ENCODE assay signal across 15 cellular contexts in the genomic region with DNA sequence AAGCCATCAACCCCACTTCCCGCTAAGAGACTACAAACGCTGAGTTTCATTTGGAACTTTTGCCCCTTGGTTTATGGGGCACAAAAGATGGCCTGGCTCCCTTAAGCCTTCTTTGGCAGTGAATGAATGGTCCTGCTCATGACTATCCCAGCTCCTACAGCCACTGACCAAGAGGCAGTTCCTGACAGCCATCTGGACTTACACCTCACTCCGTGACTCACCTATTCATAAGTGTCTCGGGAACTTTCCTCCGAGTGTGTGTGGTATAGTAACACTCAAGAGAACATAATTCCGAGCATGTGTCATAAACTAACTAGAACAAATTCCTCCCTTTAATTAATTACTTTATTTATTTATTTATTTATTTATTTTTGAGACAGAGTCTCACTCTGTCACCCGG. TPM values are rescaled to one million over a fixed set of nuclear protein-coding genes. Genes with fewer than 3 reads are reported as not detected.
DNase-seq lines count a peak whose midpoint lies in the region; ATAC-seq and TF ChIP-seq lines count a peak whose summit lies in the region.
"Had no signal": no experiment of that assay in that cellular context is flagged by ENCODE, and none has a peak within 500 bp of the region (broad histone marks: within the 10 kb centered on the region; RNA-seq: fewer than 3 reads in every experiment).

No MANE protein-coding gene starts in this region.

- no peak overlapping the region for H3K56ac ChIP-seq in mesendoderm (ENCODE audit: low read length)

- no peaks in the 10 kb centered on the region for H3K79me1 ChIP-seq in mesendoderm (ENCODE audit: low read length)

- no peak overlapping the region for H4K8ac ChIP-seq in mesendoderm (ENCODE audit: low read depth, low read length)

- H2BK120ac ChIP-seq in mesendoderm (ENCODE audit: low read depth, low read length), result no peak overlapping the region

- H3K4me1 ChIP-seq in mesendoderm (ENCODE audit: control insufficient read depth, low read depth, low read length), result no peaks in the 10 kb centered on the region
- H3K4me1 ChIP-seq: neural progenitor cell, right lobe of liver had no signal

- no peak overlapping the region for H3K18ac ChIP-seq in mesendoderm (ENCODE audit: low read length)

- ATAC-seq in GM21390 (IDR thresholded peaks at IDR 0.05; ENCODE audit: unreplicated experiment), result no peak
- ATAC-seq: right lobe of liver had no signal

- TF ChIP-seq CTCF in fibroblast of the aortic adventitia (IDR thresholded peaks at IDR 0.05; ENCODE audit: insufficient read depth, low read length), result no peak

- peak; percentile 8 for DNase-seq in HK-2 (ENCODE audit: unreplicated experiment)
- peak; percentile 86 for DNase-seq in T1000 (lab: John Stamatoyannopoulos, UW)
- DNase-seq in fibroblast of the aortic adventitia (ENCODE audit: low read depth), result peak; percentile 62
- DNase-seq in skeletal muscle cell (ENCODE audit: low read depth), result peak; percentile 13
- no peak for DNase-seq in activated CD4-positive, alpha-beta T cell treated with anti-CD3 and anti-CD28 coated beads for 1 hour
- DNase-seq in mesendoderm, result no peak
- DNase-seq: activated CD4-positive, CD25-positive, alpha-beta regulatory T cell treated with anti-CD3 and anti-CD28 coated beads, Interleukin-2, amount 50 U/mL, for 72 hours; activated naive CD4-positive, alpha-beta T cell treated with anti-CD3 and anti-CD28 coated beads, Interleukin-2, amount 50 U/mL, for 16 hours; DMS79; NCI-H2029; NCI-H510A treated with DMSO at 0.1 percent for 48 hours; right lobe of liver had no signal

- no peak overlapping the region for H4K5ac ChIP-seq in mesendoderm (ENCODE audit: low read length)

- H3K4ac ChIP-seq in mesendoderm (ENCODE audit: low read depth, low read length), result no peak overlapping the region

- H3K4me2 ChIP-seq in mesendoderm (ENCODE audit: low read length), result no peak overlapping the region
- H3K4me2 ChIP-seq: neural progenitor cell had no signal

- WGBS in mesendoderm (ENCODE audit: extremely low coverage, insufficient coverage, low lambda C conversion rate), result no CpG with 5 or more reads among the region's 7 CpGs

- H2AK5ac ChIP-seq in mesendoderm (ENCODE audit: low read length), result no peak overlapping the region

- H2BK5ac ChIP-seq in mesendoderm (ENCODE audit: low read length), result no peak overlapping the region

- H3K79me2 ChIP-seq in mesendoderm (ENCODE audit: control insufficient read depth, insufficient read depth, low read length), result no peaks in the 10 kb centered on the region

- H3K4me3 ChIP-seq in fibroblast of the aortic adventitia (ENCODE audit: low read depth, low read length) (no peak overlapping the region), skeletal muscle cell (ENCODE audit: low read depth, low read length) (no peak overlapping the region), mesendoderm (ENCODE audit: low read length) (no peak overlapping the region)
- H3K4me3 ChIP-seq: neural progenitor cell, right lobe of liver had no signal

- H3K27me3 ChIP-seq in mesendoderm (ENCODE audit: insufficient read depth, low read length, poor library complexity), result no peaks in the 10 kb centered on the region
- H3K27me3 ChIP-seq: neural progenitor cell, right lobe of liver had no signal

- no peak overlapping the region for H3K23ac ChIP-seq in mesendoderm (ENCODE audit: low read length)

- no peak overlapping the region for H3K27ac ChIP-seq in mesendoderm (ENCODE audit: low read depth, low read length)
- H3K27ac ChIP-seq: C4-2B, neural progenitor cell, right lobe of liver had no signal

- no peak overlapping the region for H3K9ac ChIP-seq in mesendoderm (ENCODE audit: low read length)
- H3K9ac ChIP-seq: neural progenitor cell had no signal

- no peaks in the 10 kb centered on the region for H3K36me3 ChIP-seq in mesendoderm (ENCODE audit: control insufficient read depth, insufficient read depth, low read length)
- H3K36me3 ChIP-seq: neural progenitor cell, right lobe of liver had no signal

- H2BK15ac ChIP-seq in mesendoderm (replicated peaks; ENCODE audit: low read depth), result no peak overlapping the region

RNA-seq across cellular contexts. Expression of a gene that starts 51.9 kb away (rescaled TPM):
- total RNA-seq in fibroblast of the aortic adventitia (ENCODE audit: low replicate concordance), result 104 and 185 TPM in 2 replicates
- 40.3 TPM for polyA plus RNA-seq in mesendoderm (2013, experiment 1 of 2)
- polyA plus RNA-seq in mesendoderm (2013, experiment 2 of 2), result 39.3 TPM

Comparison
In these comparisons a context has a peak if more than half of its experiments do, and no peak if none do; other contexts are left out.
1. DNase-seq: peak in HK-2 (single experiment), T1000 (single experiment), fibroblast of the aortic adventitia (single experiment) and skeletal muscle cell (single experiment); none in activated CD4-positive, alpha-beta T cell treated with anti-CD3 and anti-CD28 coated beads for 1 hour (single experiment) and mesendoderm (single experiment).